ENCODE assay signal across 7 cellular contexts in genomic region chr11:47917643-47918369, GRCh38.
DNase-seq lines count a peak whose midpoint lies in the region; ATAC-seq, FAIRE-seq and TF ChIP-seq lines count a peak whose summit lies in the region.

No MANE protein-coding gene starts in this region.

- peaks cover 53% of the 10 kb centered on the region for H3K4me1 Mint-ChIP-seq in T-helper 17 cell

- H3K4me3 Mint-ChIP-seq in T-helper 17 cell: no peak overlapping the region

- no peaks in the 10 kb centered on the region for H3K4me1 ChIP-seq in prostate gland (replicated peaks)

- no peaks in the 10 kb centered on the region for H3K27me3 ChIP-seq in prostate gland (replicated peaks; ENCODE audit: insufficient read depth)

- H3K27ac ChIP-seq in prostate gland: peak overlapping the region; percentile 54 to 58

- DNase-seq in GM19239 (ENCODE audit: insufficient read length, low spot score) (no peak), NCI-H1436 treated with DMSO at 0.1 percent for 48 hours (lab: John Stamatoyannopoulos, UW) (peak; percentile 78), T-helper 17 cell (no peak), cardiac septum (ENCODE audit: low spot score) (peak; percentile 77), prostate gland (ENCODE audit: low spot score) (peak; percentile 68), cerebellar nuclear complex (lab: John Stamatoyannopoulos, UW) (no peak)

- peak; percentile 11 for FAIRE-seq in GM19239 (lab: Jason Lieb, UNC)

- peak overlapping the region; percentile 88 for H3K27ac Mint-ChIP-seq in T-helper 17 cell

- H3K36me3 Mint-ChIP-seq in T-helper 17 cell (ENCODE audit: low read depth): no peaks in the 10 kb centered on the region

- H3K9me3 ChIP-seq in T-helper 17 cell (ENCODE audit: control insufficient read depth, low read length, poor library complexity, severe bottlenecking): no peaks in the 10 kb centered on the region
- no peaks in the 10 kb centered on the region for H3K9me3 ChIP-seq in prostate gland

- TF ChIP-seq POLR2A in prostate gland (IDR thresholded peaks at IDR 0.05): no peak

- no peak for TF ChIP-seq CTCF in prostate gland (IDR thresholded peaks at IDR 0.05)

- no peak overlapping the region for H3K4me3 ChIP-seq in prostate gland

- ATAC-seq in T-helper 17 cell: peak; percentile 55
- no peak for ATAC-seq in GM21529 (IDR thresholded peaks at IDR 0.05; ENCODE audit: unreplicated experiment)

- WGBS in prostate gland: 15% methylated on average over 10 of the region's 10 CpGs

- no peaks in the 10 kb centered on the region for H3K36me3 ChIP-seq in prostate gland

- no peaks in the 10 kb centered on the region for H3K27me3 Mint-ChIP-seq in T-helper 17 cell

- intact Hi-C loops in cardiac septum (cut with DNase I): no loop called here
- intact Hi-C loops in prostate gland (cut with DNase I): no loop called here

Comparison
In these comparisons a context has a peak if more than half of its experiments do, and no peak if none do; other contexts are left out.
1. DNase-seq: peak in NCI-H1436 treated with DMSO at 0.1 percent for 48 hours (single experiment), cardiac septum (single experiment) and prostate gland (single experiment); none in GM19239 (single experiment), T-helper 17 cell (0 of 3) and cerebellar nuclear complex (0 of 2).